2 cellular contexts compared by ENCODE assay signal in the genomic region with DNA sequence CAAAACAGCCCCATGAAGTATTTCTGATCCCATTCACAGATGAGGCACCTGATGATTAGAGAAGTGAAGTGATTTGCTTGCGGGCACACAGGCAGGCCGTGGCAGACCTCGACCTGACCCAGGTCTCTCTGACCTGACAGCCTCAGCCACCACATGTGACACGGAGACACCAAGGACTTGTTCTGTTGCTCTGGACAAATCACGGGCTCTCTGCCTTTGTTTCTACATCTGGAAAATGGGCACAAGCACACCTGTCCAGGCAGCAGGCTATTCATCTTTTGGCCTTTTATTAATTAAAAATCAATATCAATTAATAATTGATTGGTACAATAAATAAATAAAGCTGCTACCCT.
TF ChIP-seq lines count a peak whose summit lies in the region.

No MANE protein-coding gene starts in this region.

TF ChIP-seq in HCT116, 20 proteins besides CTCF, POLR2A, EP300 and RAD21:
- TF ChIP-seq EGR1 (IDR thresholded peaks at IDR 0.05; ENCODE audit: low read depth) (no peak), POLR2AphosphoS5 (IDR thresholded peaks at IDR 0.05; ENCODE audit: low read depth, low read length) (no peak), JUND (IDR thresholded peaks at IDR 0.05) (no peak)
- TF ChIP-seq, protein P1, sequence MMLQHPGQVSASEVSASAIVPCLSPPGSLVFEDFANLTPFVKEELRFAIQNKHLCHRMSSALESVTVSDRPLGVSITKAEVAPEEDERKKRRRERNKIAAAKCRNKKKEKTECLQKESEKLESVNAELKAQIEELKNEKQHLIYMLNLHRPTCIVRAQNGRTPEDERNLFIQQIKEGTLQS (IDR thresholded peaks at IDR 0.05): no peak
TF ChIP-seq in HCT116: peak in this region for 0.

TF ChIP-seq in K562, 482 proteins besides CTCF, POLR2A, EP300 and RAD21:
- no peak for TF ChIP-seq YBX1 (IDR thresholded peaks at IDR 0.05)
- no peak for TF ChIP-seq CBX1 (IDR thresholded peaks at IDR 0.05; ENCODE audit: low read depth)
- TF ChIP-seq BCOR (IDR thresholded peaks at IDR 0.05): peak; percentile 45; the same call in 1 of the 2 replicates
- TF ChIP-seq MBD2 (IDR thresholded peaks at IDR 0.05; ENCODE audit: borderline replicate concordance, low read depth): no peak
- TF ChIP-seq RBM25 (IDR thresholded peaks at IDR 0.05; ENCODE audit: low read depth, low read length, severe bottlenecking): peak; percentile 77
- no peak for TF ChIP-seq DPF2 (IDR thresholded peaks at IDR 0.05)
- no peak for TF ChIP-seq ZNF263 (CRISPR knock-in tag; IDR thresholded peaks at IDR 0.05; ENCODE audit: borderline replicate concordance)
- no peak for TF ChIP-seq ZNF324 (CRISPR knock-in tag; IDR thresholded peaks at IDR 0.05)
- TF ChIP-seq, protein P2, sequence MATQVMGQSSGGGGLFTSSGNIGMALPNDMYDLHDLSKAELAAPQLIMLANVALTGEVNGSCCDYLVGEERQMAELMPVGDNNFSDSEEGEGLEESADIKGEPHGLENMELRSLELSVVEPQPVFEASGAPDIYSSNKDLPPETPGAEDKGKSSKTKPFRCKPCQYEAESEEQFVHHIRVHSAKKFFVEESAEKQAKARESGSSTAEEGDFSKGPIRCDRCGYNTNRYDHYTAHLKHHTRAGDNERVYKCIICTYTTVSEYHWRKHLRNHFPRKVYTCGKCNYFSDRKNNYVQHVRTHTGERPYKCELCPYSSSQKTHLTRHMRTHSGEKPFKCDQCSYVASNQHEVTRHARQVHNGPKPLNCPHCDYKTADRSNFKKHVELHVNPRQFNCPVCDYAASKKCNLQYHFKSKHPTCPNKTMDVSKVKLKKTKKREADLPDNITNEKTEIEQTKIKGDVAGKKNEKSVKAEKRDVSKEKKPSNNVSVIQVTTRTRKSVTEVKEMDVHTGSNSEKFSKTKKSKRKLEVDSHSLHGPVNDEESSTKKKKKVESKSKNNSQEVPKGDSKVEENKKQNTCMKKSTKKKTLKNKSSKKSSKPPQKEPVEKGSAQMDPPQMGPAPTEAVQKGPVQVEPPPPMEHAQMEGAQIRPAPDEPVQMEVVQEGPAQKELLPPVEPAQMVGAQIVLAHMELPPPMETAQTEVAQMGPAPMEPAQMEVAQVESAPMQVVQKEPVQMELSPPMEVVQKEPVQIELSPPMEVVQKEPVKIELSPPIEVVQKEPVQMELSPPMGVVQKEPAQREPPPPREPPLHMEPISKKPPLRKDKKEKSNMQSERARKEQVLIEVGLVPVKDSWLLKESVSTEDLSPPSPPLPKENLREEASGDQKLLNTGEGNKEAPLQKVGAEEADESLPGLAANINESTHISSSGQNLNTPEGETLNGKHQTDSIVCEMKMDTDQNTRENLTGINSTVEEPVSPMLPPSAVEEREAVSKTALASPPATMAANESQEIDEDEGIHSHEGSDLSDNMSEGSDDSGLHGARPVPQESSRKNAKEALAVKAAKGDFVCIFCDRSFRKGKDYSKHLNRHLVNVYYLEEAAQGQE (CRISPR knock-in tag; IDR thresholded peaks at IDR 0.05; ENCODE audit: low read depth): no peak
- TF ChIP-seq KDM1A (IDR thresholded peaks at IDR 0.05): peak; percentile 25 to 41; a peak in 2 of 4 replicates
- TF ChIP-seq, protein P3, sequence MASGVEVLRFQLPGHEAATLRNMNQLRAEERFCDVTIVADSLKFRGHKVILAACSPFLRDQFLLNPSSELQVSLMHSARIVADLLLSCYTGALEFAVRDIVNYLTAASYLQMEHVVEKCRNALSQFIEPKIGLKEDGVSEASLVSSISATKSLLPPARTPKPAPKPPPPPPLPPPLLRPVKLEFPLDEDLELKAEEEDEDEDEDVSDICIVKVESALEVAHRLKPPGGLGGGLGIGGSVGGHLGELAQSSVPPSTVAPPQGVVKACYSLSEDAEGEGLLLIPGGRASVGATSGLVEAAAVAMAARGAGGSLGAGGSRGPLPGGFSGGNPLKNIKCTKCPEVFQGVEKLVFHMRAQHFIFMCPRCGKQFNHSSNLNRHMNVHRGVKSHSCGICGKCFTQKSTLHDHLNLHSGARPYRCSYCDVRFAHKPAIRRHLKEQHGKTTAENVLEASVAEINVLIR (CRISPR knock-in tag; IDR thresholded peaks at IDR 0.05): no peak
- TF ChIP-seq ZNF224 (CRISPR knock-in tag; IDR thresholded peaks at IDR 0.05): no peak
- 0 out of 2 replicates have a peak, but pooled peaks have one; percentile 6 for TF ChIP-seq ZFX (CRISPR knock-in tag; IDR thresholded peaks at IDR 0.05)
- TF ChIP-seq HDAC3 (IDR thresholded peaks at IDR 0.05; ENCODE audit: borderline replicate concordance, partially characterized antibody): no peak
- TF ChIP-seq ESRRB (CRISPR knock-in tag; IDR thresholded peaks at IDR 0.05; ENCODE audit: borderline replicate concordance): no peak
- no peak for TF ChIP-seq ARID1B (IDR thresholded peaks at IDR 0.05)
- no peak for TF ChIP-seq NR2C2 (CRISPR knock-in tag; IDR thresholded peaks at IDR 0.05)
- TF ChIP-seq NR2C2 (tag; IDR thresholded peaks at IDR 0.05): no peak
- peak; percentile 77 for TF ChIP-seq DACH1 (IDR thresholded peaks at IDR 0.05; ENCODE audit: partially characterized antibody)
- no peak for TF ChIP-seq FUS (optimal IDR thresholded peaks at IDR 0.05; ENCODE audit: low read depth, low read length)
- TF ChIP-seq CBFA2T3 (IDR thresholded peaks at IDR 0.05): no peak
- TF ChIP-seq EGR1 (conservative IDR thresholded peaks at IDR 0.05): no peak
- no peak for TF ChIP-seq CHD2 (IDR thresholded peaks at IDR 0.05; ENCODE audit: low read depth, low read length)
- no peak for TF ChIP-seq PHF8 (IDR thresholded peaks at IDR 0.05; ENCODE audit: borderline replicate concordance, low read length)
- TF ChIP-seq XRCC5 (IDR thresholded peaks at IDR 0.05; ENCODE audit: low read depth, low read length): no peak
